ENCODE assay signal across 1 cellular context in the genomic region with DNA sequence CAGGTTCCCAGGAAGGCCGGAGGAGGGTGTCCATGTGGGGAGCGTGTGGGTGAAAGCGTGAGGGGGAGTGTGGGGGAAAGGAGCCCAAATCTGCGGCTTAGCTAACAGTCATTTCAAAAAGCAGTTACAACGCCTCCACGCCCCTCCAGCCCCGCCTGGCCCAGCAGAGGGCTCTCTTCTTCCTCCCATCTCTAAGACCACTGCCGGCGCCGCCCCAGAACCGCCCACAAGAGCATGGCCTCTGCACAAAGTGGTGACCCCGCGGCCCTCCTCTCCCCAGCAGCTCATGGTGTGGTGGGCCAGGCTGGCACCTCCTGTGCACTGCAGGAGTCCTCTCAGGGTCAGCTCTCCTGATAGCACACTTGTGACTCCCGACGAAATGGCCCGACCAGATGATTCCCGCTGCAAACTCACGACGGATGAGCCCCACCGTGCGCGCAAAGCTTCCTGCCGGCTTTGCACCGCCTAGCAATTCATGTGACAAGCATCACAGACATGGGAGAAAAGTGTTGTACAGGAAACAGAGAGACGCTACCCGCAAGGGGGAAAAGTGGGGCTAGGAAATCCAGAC.
A peak's percentile ranks its signal among the peaks of the same experiment; 100 is the strongest.
TF ChIP-seq lines count a peak whose summit lies in the region.

No MANE protein-coding gene starts in this region.

TF ChIP-seq in A549, 52 proteins besides CTCF, POLR2A, EP300 and RAD21 (continued from another document):
- TF ChIP-seq, protein P1, sequence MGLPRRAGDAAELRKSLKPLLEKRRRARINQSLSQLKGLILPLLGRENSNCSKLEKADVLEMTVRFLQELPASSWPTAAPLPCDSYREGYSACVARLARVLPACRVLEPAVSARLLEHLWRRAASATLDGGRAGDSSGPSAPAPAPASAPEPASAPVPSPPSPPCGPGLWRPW (IDR thresholded peaks at IDR 0.05) = no peak
- no peak for TF ChIP-seq ZC3H11A (IDR thresholded peaks at IDR 0.05)
- peak; percentile 90 for TF ChIP-seq SMC3 (IDR thresholded peaks at IDR 0.05)
- TF ChIP-seq FOXS1 (CRISPR knock-in tag; IDR thresholded peaks at IDR 0.05) = no peak
